In genomic region chr18:50877545-50878265, GRCh38 we compare ENCODE assay signal across 9 cellular contexts. TPM values are rescaled to one million over a fixed set of nuclear protein-coding genes. Genes with fewer than 3 reads are reported as not detected.
DNase-seq lines count a peak whose midpoint lies in the region; FAIRE-seq and TF ChIP-seq lines count a peak whose summit lies in the region.
"Had no signal": no experiment of that assay in that cellular context is flagged by ENCODE, and none has a peak within 500 bp of the region (broad histone marks: within the 10 kb centered on the region; RNA-seq: fewer than 3 reads in every experiment).

No MANE protein-coding gene starts in this region.

- DNase-seq in D721Med (ENCODE audit: insufficient read length, low spot score) (no peak), NCI-H146 treated with DMSO at 0.1 percent for 48 hours (lab: John Stamatoyannopoulos, UW; ENCODE audit: unreplicated experiment) (peak; percentile 48), osteocyte (ENCODE audit: extremely low spot score, unreplicated experiment) (no peak), GM13976 (ENCODE audit: low spot score) (no peak), NCI-H1092 (lab: John Stamatoyannopoulos, UW) (no peak), KBM-7 (no peak), urothelium cell line (ENCODE audit: low spot score) (no peak)
- DNase-seq in effector memory CD4-positive, alpha-beta T cell = no peak

- H3K36me3 ChIP-seq in effector memory CD4-positive, alpha-beta T cell (ENCODE audit: control insufficient read depth, insufficient read depth, low read length) = no peaks in the 10 kb centered on the region

- peak overlapping the region; percentile 95 for H3K4me3 Mint-ChIP-seq in osteocyte (ENCODE audit: unreplicated experiment)

- peaks cover 8% of the 10 kb centered on the region for H3K27me3 Mint-ChIP-seq in osteocyte (ENCODE audit: unreplicated experiment)

- peak overlapping the region; percentile 92 for H3K27ac ChIP-seq in effector memory CD4-positive, alpha-beta T cell (ENCODE audit: insufficient read depth, low read length, poor library complexity, severe bottlenecking)

- in situ Hi-C loops in GM13976 (cut with MboI; ENCODE audit: low sequenced_read_pairs, unreplicated experiment) (no loop called here), KBM-7 (cut with MboI; ENCODE audit: low pct_unique_long_range_greater_than_20kb, low sequenced_read_pairs) (no loop called here)

- H3K9me3 ChIP-seq in effector memory CD4-positive, alpha-beta T cell (ENCODE audit: control insufficient read depth, low read length) = no peaks in the 10 kb centered on the region

- H3K4me3 ChIP-seq in effector memory CD4-positive, alpha-beta T cell (ENCODE audit: insufficient read depth, low read depth, low read length, poor library complexity, severe bottlenecking) = peak overlapping the region; percentile 90

- H3K36me3 Mint-ChIP-seq in osteocyte (ENCODE audit: unreplicated experiment) = no peaks in the 10 kb centered on the region

- H3K27me3 ChIP-seq in effector memory CD4-positive, alpha-beta T cell (replicated peaks; ENCODE audit: control insufficient read depth, insufficient read depth, low read length, poor library complexity, severe bottlenecking) = no peaks in the 10 kb centered on the region

- peak; percentile 35 for FAIRE-seq in D721Med (lab: Jason Lieb, UNC)
- no peak for FAIRE-seq in urothelium cell line (lab: Jason Lieb, UNC)

- peak overlapping the region; percentile 93 for H3K27ac Mint-ChIP-seq in osteocyte (ENCODE audit: unreplicated experiment)

- TF ChIP-seq CTCF in D721Med (IDR thresholded peaks at IDR 0.05; ENCODE audit: insufficient read depth, missing control alignments) (no peak), osteocyte (IDR thresholded peaks at IDR 0.05) (no peak), GM13976 (IDR thresholded peaks at IDR 0.05; ENCODE audit: borderline replicate concordance, control extremely low read depth, extremely low read depth, insufficient read depth, missing control alignments) (no peak)

- H3K4me1 ChIP-seq in effector memory CD4-positive, alpha-beta T cell (ENCODE audit: control insufficient read depth, insufficient read depth, low read length, poor library complexity, severe bottlenecking) = peaks cover 9% of the 10 kb centered on the region

- H3K4me1 Mint-ChIP-seq in osteocyte (ENCODE audit: unreplicated experiment) = peaks cover 11% of the 10 kb centered on the region

- H3K9me3 Mint-ChIP-seq in osteocyte (ENCODE audit: unreplicated experiment) = no peaks in the 10 kb centered on the region

RNA-seq across cellular contexts. Expression of gene ME2, which starts 1.2 kb away (rescaled TPM):
- 31.8 and 32.4 TPM in 2 replicates for total RNA-seq in osteocyte

RNA-seq across cellular contexts. Expression of gene MRO, which starts 57.9 kb away (rescaled TPM):
- not detected in 2 replicates for total RNA-seq in osteocyte
- total RNA-seq: activated CD8-positive, alpha-beta memory T cell treated with anti-CD3 and anti-CD28 coated beads for 36 hours had no signal
